Comparison of ENCODE assay signal across 7 cellular contexts in genomic region chr2:37672870-37673184, GRCh38. TPM values are rescaled to one million over a fixed set of nuclear protein-coding genes. Genes with fewer than 3 reads are reported as not detected.
A peak's percentile ranks its signal among the peaks of the same experiment; 100 is the strongest.
DNase-seq lines count a peak whose midpoint lies in the region; ATAC-seq and TF ChIP-seq lines count a peak whose summit lies in the region.

No MANE protein-coding gene starts in this region.

- peak overlapping the region; percentile 94 for H3K4me3 ChIP-seq in HL-60 (replicated peaks; ENCODE audit: insufficient read depth, low read length)

- H3K4me1 Mint-ChIP-seq in activated T-helper 2 cell treated with anti-CD3 and anti-CD28 coated beads, Interferon-gamma antibody, Interleukin-2, Interleukin-4, amounts not matched to agents 10 μg/mL and 5 μg/mL and 100 μg/mL, durations not matched to agents 14 hours and 24 hours and 36 hours (ENCODE audit: low read depth), result peaks cover 32% of the 10 kb centered on the region
- H3K4me1 Mint-ChIP-seq in immature natural killer cell, result peaks cover 35 to 54% of the 10 kb centered on the region in 2 donors
- peaks cover 18 to 41% of the 10 kb centered on the region in 2 donors for H3K4me1 Mint-ChIP-seq in stimulated activated naive B cell treated with anti-CD40 and anti-IgM and Interleukin-4, amounts not matched to agents 10 μg/mL and 1 μg/mL and 100 μg/mL, for 72 hours

- peaks cover 4% of the 10 kb centered on the region for H3K36me3 Mint-ChIP-seq in activated T-helper 2 cell treated with anti-CD3 and anti-CD28 coated beads, Interferon-gamma antibody, Interleukin-2, Interleukin-4, amounts not matched to agents 10 μg/mL and 5 μg/mL and 100 μg/mL, durations not matched to agents 14 hours and 24 hours and 36 hours (ENCODE audit: low read depth)
- no peaks in the 10 kb centered on the region for H3K36me3 Mint-ChIP-seq in immature natural killer cell
- H3K36me3 Mint-ChIP-seq in stimulated activated naive B cell treated with anti-CD40 and anti-IgM and Interleukin-4, amounts not matched to agents 10 μg/mL and 1 μg/mL and 100 μg/mL, for 72 hours, result no peaks in the 10 kb centered on the region

- H3K27ac Mint-ChIP-seq in activated T-helper 2 cell treated with anti-CD3 and anti-CD28 coated beads, Interferon-gamma antibody, Interleukin-2, Interleukin-4, amounts not matched to agents 10 μg/mL and 5 μg/mL and 100 μg/mL, durations not matched to agents 14 hours and 24 hours and 36 hours, result peak overlapping the region; percentile 58
- peak overlapping the region; percentile 86 to 95 (median 92) for H3K27ac Mint-ChIP-seq in immature natural killer cell
- H3K27ac Mint-ChIP-seq in stimulated activated naive B cell treated with anti-CD40 and anti-IgM and Interleukin-4, amounts not matched to agents 10 μg/mL and 1 μg/mL and 100 μg/mL, for 72 hours, result peak overlapping the region; percentile 94

- no peaks in the 10 kb centered on the region for H3K9me3 Mint-ChIP-seq in activated T-helper 2 cell treated with anti-CD3 and anti-CD28 coated beads, Interferon-gamma antibody, Interleukin-2, Interleukin-4, amounts not matched to agents 10 μg/mL and 5 μg/mL and 100 μg/mL, durations not matched to agents 14 hours and 24 hours and 36 hours
- no peaks in the 10 kb centered on the region for H3K9me3 Mint-ChIP-seq in immature natural killer cell
- H3K9me3 Mint-ChIP-seq in stimulated activated naive B cell treated with anti-CD40 and anti-IgM and Interleukin-4, amounts not matched to agents 10 μg/mL and 1 μg/mL and 100 μg/mL, for 72 hours, result no peaks in the 10 kb centered on the region

- TF ChIP-seq CTCF in HL-60 (IDR thresholded peaks at IDR 0.05; ENCODE audit: insufficient read depth, low read length), result no peak

- intact Hi-C loops in activated T-helper 2 cell treated with anti-CD3 and anti-CD28 coated beads, Interferon-gamma antibody, Interleukin-2, Interleukin-4, amounts not matched to agents 10 μg/mL and 5 μg/mL and 100 μg/mL, durations not matched to agents 14 hours and 24 hours and 36 hours (cut with micrococcal nuclease), result loop anchor here (1.0 to 5.0 kb wide), 5 partner anchors 14 to 199 kb away; no protein-coding TSS in a partner anchor

- peak overlapping the region; percentile 51 for H3K27ac ChIP-seq in HL-60 (replicated peaks)

- H3K4me3 Mint-ChIP-seq in activated T-helper 2 cell treated with anti-CD3 and anti-CD28 coated beads, Interferon-gamma antibody, Interleukin-2, Interleukin-4, amounts not matched to agents 10 μg/mL and 5 μg/mL and 100 μg/mL, durations not matched to agents 14 hours and 24 hours and 36 hours (ENCODE audit: low read depth), result peak overlapping the region; percentile 75
- H3K4me3 Mint-ChIP-seq in immature natural killer cell, result peak overlapping the region; percentile 83 to 92 (median 90)
- peak overlapping the region; percentile 87 for H3K4me3 Mint-ChIP-seq in stimulated activated naive B cell treated with anti-CD40 and anti-IgM and Interleukin-4, amounts not matched to agents 10 μg/mL and 1 μg/mL and 100 μg/mL, for 72 hours

- ATAC-seq in stimulated activated naive B cell treated with anti-CD40 and anti-IgM and Interleukin-4, amounts not matched to agents 10 μg/mL and 1 μg/mL and 100 μg/mL, for 72 hours (replicated peaks), result no peak

- peaks cover 2% of the 10 kb centered on the region for H3K27me3 Mint-ChIP-seq in activated T-helper 2 cell treated with anti-CD3 and anti-CD28 coated beads, Interferon-gamma antibody, Interleukin-2, Interleukin-4, amounts not matched to agents 10 μg/mL and 5 μg/mL and 100 μg/mL, durations not matched to agents 14 hours and 24 hours and 36 hours (ENCODE audit: low read depth)
- peaks cover 9 to 16% (median 13%) of the 10 kb centered on the region in 3 donors for H3K27me3 Mint-ChIP-seq in immature natural killer cell (ENCODE audit: low read depth in 3 of 3)
- no peaks in the 10 kb centered on the region for H3K27me3 Mint-ChIP-seq in stimulated activated naive B cell treated with anti-CD40 and anti-IgM and Interleukin-4, amounts not matched to agents 10 μg/mL and 1 μg/mL and 100 μg/mL, for 72 hours

- H3K27me3 ChIP-seq in HL-60 (ENCODE audit: insufficient read depth, poor library complexity, severe bottlenecking), result no peaks in the 10 kb centered on the region

- no peak for DNase-seq in HL-60 (ENCODE audit: low read depth in 1 of 2, low spot score in 1 of 2)
- no peak for DNase-seq in activated T-helper 2 cell treated with anti-CD3 and anti-CD28 coated beads, Interferon-gamma antibody, Interleukin-2, Interleukin-4, amounts not matched to agents 10 μg/mL and 5 μg/mL and 100 μg/mL, durations not matched to agents 14 hours and 24 hours and 36 hours (ENCODE audit: low spot score)
- no peak for DNase-seq in immature natural killer cell
- DNase-seq in stimulated activated naive B cell treated with anti-CD40 and anti-IgM and Interleukin-4, amounts not matched to agents 10 μg/mL and 1 μg/mL and 100 μg/mL, for 72 hours, result no peak
- DNase-seq in C1 segment of cervical spinal cord (lab: John Stamatoyannopoulos, UW), result no peak
- DNase-seq in SK-N-DZ (ENCODE audit: low spot score), result no peak
- DNase-seq in NCI-H510A treated with DMSO at 0.1 percent for 48 hours (lab: John Stamatoyannopoulos, UW), result no peak

RNA-seq across cellular contexts. Expression of gene CDC42EP3, which starts 1.4 kb away (rescaled TPM):
- total RNA-seq in activated T-helper 2 cell treated with anti-CD3 and anti-CD28 coated beads, Interferon-gamma antibody, Interleukin-2, Interleukin-4, amounts not matched to agents 10 μg/mL and 5 μg/mL and 100 μg/mL, durations not matched to agents 14 hours and 24 hours and 36 hours, result 8.6 and 9.8 TPM in 2 replicates
- polyA plus RNA-seq in immature natural killer cell, result 100 to 1,000 TPM in 1 of 3 donors, 10 to 100 TPM in 2; 80.7 to 170 (median 81.3) TPM
- 16.9 and 26.3 TPM in 2 replicates for polyA plus RNA-seq in SK-N-DZ (2014; cell fraction: cytosol; rRNA removed)
- 11.6 and 14.7 TPM in 2 replicates for polyA plus RNA-seq in SK-N-DZ (2014; cell fraction: nucleus; rRNA removed)
